ENCODE assay signal across 10 cellular contexts in genomic region chr2:21256006-21256405, GRCh38.
DNase-seq lines count a peak whose midpoint lies in the region; ATAC-seq and TF ChIP-seq lines count a peak whose summit lies in the region.
"Had no signal": no experiment of that assay in that cellular context is flagged by ENCODE, and none has a peak within 500 bp of the region (broad histone marks: within the 10 kb centered on the region; RNA-seq: fewer than 3 reads in every experiment).

No MANE protein-coding gene starts in this region.

- ATAC-seq in GM18858 (IDR thresholded peaks at IDR 0.05; ENCODE audit: unreplicated experiment) = peak; percentile 93
- ATAC-seq in HG03103 (IDR thresholded peaks at IDR 0.05; ENCODE audit: low read depth, unreplicated experiment) = peak; percentile 89
- peak; percentile 57 to 90 (median 84) for ATAC-seq in heart right ventricle
- peak; percentile 91 for ATAC-seq in upper lobe of right lung

- intact Hi-C loops in heart right ventricle (cut with DNase I) = no loop called here
- intact Hi-C loops in upper lobe of right lung (cut with DNase I) = no loop called here

- H3K4me1 ChIP-seq in heart right ventricle (peaks cover 0 to 17% (median 6%) of the 10 kb centered on the region in 9 donors), upper lobe of right lung (no peaks in the 10 kb centered on the region)
- H3K4me1 ChIP-seq in CD8-positive, alpha-beta memory T cell (ENCODE audit: insufficient read depth, low read length) = no peaks in the 10 kb centered on the region

- H3K36me3 ChIP-seq in heart right ventricle = no peaks in the 10 kb centered on the region
- no peaks in the 10 kb centered on the region for H3K36me3 ChIP-seq in upper lobe of right lung
- no peaks in the 10 kb centered on the region for H3K36me3 ChIP-seq in CD8-positive, alpha-beta memory T cell (ENCODE audit: insufficient read depth, low read length)
- H3K36me3 ChIP-seq: HAP-1 had no signal

- H3K36me3 Mint-ChIP-seq in CD8-positive, alpha-beta memory T cell = no peaks in the 10 kb centered on the region
- H3K36me3 Mint-ChIP-seq: activated naive CD8-positive, alpha-beta T cell treated with anti-CD3 and anti-CD28 coated beads, Interleukin-2, amount 10 ng/mL, durations not matched to agents 7 days and 5 days had no signal

- peak overlapping the region in 3 of 10 donors; percentile 17 to 65 (median 47) for H3K27ac ChIP-seq in heart right ventricle
- no peak overlapping the region for H3K27ac ChIP-seq in upper lobe of right lung
- H3K27ac ChIP-seq in CD8-positive, alpha-beta memory T cell (ENCODE audit: low read depth, low read length) = no peak overlapping the region

- TF ChIP-seq CTCF in heart right ventricle (IDR thresholded peaks at IDR 0.05) (no peak), upper lobe of right lung (IDR thresholded peaks at IDR 0.05) (no peak)

- CTCF ChIA-PET in CD8-positive, alpha-beta memory T cell (lab: Charles Lee) = no interaction called here

- peaks cover 0 to 3% (median 0%) of the 10 kb centered on the region in 5 donors for H3K9me3 Mint-ChIP-seq in CD8-positive, alpha-beta memory T cell
- H3K9me3 Mint-ChIP-seq: activated naive CD8-positive, alpha-beta T cell treated with anti-CD3 and anti-CD28 coated beads, Interleukin-2, amount 10 ng/mL, durations not matched to agents 7 days and 5 days had no signal

- no peak overlapping the region for H3K27ac Mint-ChIP-seq in CD8-positive, alpha-beta memory T cell
- H3K27ac Mint-ChIP-seq: activated naive CD8-positive, alpha-beta T cell treated with anti-CD3 and anti-CD28 coated beads, Interleukin-2, amount 10 ng/mL, durations not matched to agents 7 days and 5 days had no signal

- no peaks in the 10 kb centered on the region for H3K4me1 Mint-ChIP-seq in CD8-positive, alpha-beta memory T cell
- H3K4me1 Mint-ChIP-seq: activated naive CD8-positive, alpha-beta T cell treated with anti-CD3 and anti-CD28 coated beads, Interleukin-2, amount 10 ng/mL, durations not matched to agents 7 days and 5 days had no signal

- DNase-seq in SHP77 (lab: John Stamatoyannopoulos, UW) = peak; percentile 61 to 77
- DNase-seq in heart right ventricle = peak in 1 of 2 donors; percentile 75
- no peak for DNase-seq in upper lobe of right lung
- no peak for DNase-seq in activated CD4-positive, alpha-beta T cell treated with anti-CD3 and anti-CD28 coated beads, Interleukin-2, amount 50 U/mL, for 4 hours
- DNase-seq in CD8-positive, alpha-beta memory T cell = no peak
- DNase-seq in ureter (ENCODE audit: low spot score) = no peak
- DNase-seq: activated naive CD8-positive, alpha-beta T cell treated with anti-CD3 and anti-CD28 coated beads, Interleukin-2, amount 10 ng/mL, durations not matched to agents 7 days and 5 days had no signal

- H3K9me3 ChIP-seq in heart right ventricle (no peaks in the 10 kb centered on the region), upper lobe of right lung (no peaks in the 10 kb centered on the region)
- no peaks in the 10 kb centered on the region for H3K9me3 ChIP-seq in CD8-positive, alpha-beta memory T cell (ENCODE audit: low read length)
- H3K9me3 ChIP-seq: HAP-1 had no signal

- peaks cover 0 to 1% of the 10 kb centered on the region in 2 donors for H3K27me3 Mint-ChIP-seq in CD8-positive, alpha-beta memory T cell
- H3K27me3 Mint-ChIP-seq: activated naive CD8-positive, alpha-beta T cell treated with anti-CD3 and anti-CD28 coated beads, Interleukin-2, amount 10 ng/mL, durations not matched to agents 7 days and 5 days had no signal

- no peak overlapping the region for H3K4me3 Mint-ChIP-seq in CD8-positive, alpha-beta memory T cell
- H3K4me3 Mint-ChIP-seq: activated naive CD8-positive, alpha-beta T cell treated with anti-CD3 and anti-CD28 coated beads, Interleukin-2, amount 10 ng/mL, durations not matched to agents 7 days and 5 days had no signal

- H3K4me3 ChIP-seq in heart right ventricle (no peak overlapping the region), upper lobe of right lung (no peak overlapping the region)
- H3K4me3 ChIP-seq in CD8-positive, alpha-beta memory T cell (ENCODE audit: low read length) = no peak overlapping the region
- H3K4me3 ChIP-seq: HAP-1 had no signal

- 45 to 53% methylated on average over 5 of the region's 5 CpGs for WGBS in heart right ventricle, 2 donors

- POLR2A ChIA-PET in CD8-positive, alpha-beta memory T cell (lab: Charles Lee) = no interaction called here

- H3K27me3 ChIP-seq in heart right ventricle (no peaks in the 10 kb centered on the region), upper lobe of right lung (no peaks in the 10 kb centered on the region)
- H3K27me3 ChIP-seq in CD8-positive, alpha-beta memory T cell (ENCODE audit: insufficient read depth, low read length, poor library complexity, severe bottlenecking) = no peaks in the 10 kb centered on the region

Comparison
In these comparisons a context has a peak if more than half of its experiments do, and no peak if none do; other contexts are left out.
1. DNase-seq: peak in SHP77 (2 of 2); none in upper lobe of right lung (single experiment), activated CD4-positive, alpha-beta T cell treated with anti-CD3 and anti-CD28 coated beads, Interleukin-2, amount 50 U/mL, for 4 hours (0 of 2), CD8-positive, alpha-beta memory T cell (0 of 5) and ureter (single experiment).
2. Peak in every context shown above with its lines, with median percentiles within 50 percentile points of each other: ATAC-seq.